In genomic region chr20:2237059-2237458, GRCh38 we compare ENCODE assay signal across 10 cellular contexts. TPM values are rescaled to one million over a fixed set of nuclear protein-coding genes. Genes with fewer than 3 reads are reported as not detected.
DNase-seq lines count a peak whose midpoint lies in the region; ATAC-seq and TF ChIP-seq lines count a peak whose summit lies in the region.
"Had no signal": no experiment of that assay in that cellular context is flagged by ENCODE, and none has a peak within 500 bp of the region (broad histone marks: within the 10 kb centered on the region; RNA-seq: fewer than 3 reads in every experiment).

No MANE protein-coding gene starts in this region.

- H3K27ac ChIP-seq in stomach, result no peak overlapping the region

- H3K4me3 ChIP-seq in stomach, result no peak overlapping the region
- H3K4me3 ChIP-seq in HAP-1, result no peak overlapping the region

- H3K36me3 ChIP-seq in stomach, result no peaks in the 10 kb centered on the region
- H3K36me3 ChIP-seq in HAP-1 (replicated peaks), result no peaks in the 10 kb centered on the region

- H3K4me1 ChIP-seq in stomach (no peaks in the 10 kb centered on the region), HAP-1 (no peaks in the 10 kb centered on the region)

- H3K36me3 Mint-ChIP-seq in stimulated activated naive B cell treated with anti-CD40 and anti-IgM and Interleukin-4, amounts not matched to agents 10 μg/mL and 1 μg/mL and 100 μg/mL, for 72 hours, result no peaks in the 10 kb centered on the region

- ATAC-seq in stimulated activated naive B cell treated with anti-CD40 and anti-IgM and Interleukin-4, amounts not matched to agents 10 μg/mL and 1 μg/mL and 100 μg/mL, for 72 hours (replicated peaks), result no peak

- WGBS in stomach, 5 donors, result 54 to 75% (median 68%) methylated on average over 10 to 11 of the region's 11 CpGs

- TF ChIP-seq CTCF in stomach (IDR thresholded peaks at IDR 0.05), result no peak

- no peaks in the 10 kb centered on the region for H3K9me3 ChIP-seq in stomach
- H3K9me3 ChIP-seq in HAP-1, result no peaks in the 10 kb centered on the region

- H3K27ac Mint-ChIP-seq in stimulated activated naive B cell treated with anti-CD40 and anti-IgM and Interleukin-4, amounts not matched to agents 10 μg/mL and 1 μg/mL and 100 μg/mL, for 72 hours, result no peak overlapping the region

- TF ChIP-seq EP300 in stomach (IDR thresholded peaks at IDR 0.05), result no peak

- H3K9me3 Mint-ChIP-seq in stimulated activated naive B cell treated with anti-CD40 and anti-IgM and Interleukin-4, amounts not matched to agents 10 μg/mL and 1 μg/mL and 100 μg/mL, for 72 hours, result no peaks in the 10 kb centered on the region

- H3K4me3 Mint-ChIP-seq in stimulated activated naive B cell treated with anti-CD40 and anti-IgM and Interleukin-4, amounts not matched to agents 10 μg/mL and 1 μg/mL and 100 μg/mL, for 72 hours, result no peak overlapping the region

- TF ChIP-seq POLR2A in stomach (IDR thresholded peaks at IDR 0.05), result no peak

- H3K27me3 ChIP-seq in stomach, result no peaks in the 10 kb centered on the region
- peaks cover 5% of the 10 kb centered on the region; the same call in 1 of the 2 replicates for H3K27me3 ChIP-seq in HAP-1 (ENCODE audit: low read depth)

- peak; percentile 99 for DNase-seq in HS-5 (ENCODE audit: low read depth)
- DNase-seq in amniotic epithelial cell (ENCODE audit: low read depth), result peak; percentile 54
- DNase-seq in hypothalamus (lab: John Stamatoyannopoulos, UW), result peak in 29 of 51 donors; percentile 3 to 69 (median 26)
- DNase-seq in stomach, result peak; percentile 43
- no peak for DNase-seq in HAP-1 (ENCODE audit: low spot score in 2 of 2)
- no peak for DNase-seq in central memory CD4-positive, alpha-beta T cell
- no peak for DNase-seq in COLO829 (ENCODE audit: low spot score)
- DNase-seq in stimulated activated naive B cell treated with anti-CD40 and anti-IgM and Interleukin-4, amounts not matched to agents 10 μg/mL and 1 μg/mL and 100 μg/mL, for 72 hours, result no peak
- DNase-seq: effector CD4-positive, alpha-beta T cell; SHP77 treated with DMSO at 0.1 percent for 48 hours had no signal

- in situ Hi-C loops in HAP-1 (cut with MboI; ENCODE audit: low sequenced_read_pairs), result no loop called here

- peaks cover 9 to 14% of the 10 kb centered on the region in 2 donors for H3K27me3 Mint-ChIP-seq in stimulated activated naive B cell treated with anti-CD40 and anti-IgM and Interleukin-4, amounts not matched to agents 10 μg/mL and 1 μg/mL and 100 μg/mL, for 72 hours

- peaks cover 5 to 12% of the 10 kb centered on the region in 2 donors for H3K4me1 Mint-ChIP-seq in stimulated activated naive B cell treated with anti-CD40 and anti-IgM and Interleukin-4, amounts not matched to agents 10 μg/mL and 1 μg/mL and 100 μg/mL, for 72 hours

- intact Hi-C loops in stomach (cut with DNase I; ENCODE audit: low total_unique reads), result no loop called here

RNA-seq across cellular contexts. Expression of gene TGM3, which starts 58.7 kb away (rescaled TPM):
- not detected for total RNA-seq in stomach
- polyA plus RNA-seq in stomach, result 100 to 1,000 TPM in 1 of 3 donors, 1 to 10 TPM in 1, under 1 TPM in 1; 0.62 to 173 (median 3.4) TPM

Comparison
In these comparisons a context has a peak if more than half of its experiments do, and no peak if none do; other contexts are left out.
1. DNase-seq: peak in HS-5 (single experiment), amniotic epithelial cell (single experiment), hypothalamus (29 of 51) and stomach (single experiment); none in HAP-1 (0 of 2), central memory CD4-positive, alpha-beta T cell (single experiment), COLO829 (single experiment) and stimulated activated naive B cell treated with anti-CD40 and anti-IgM and Interleukin-4, amounts not matched to agents 10 μg/mL and 1 μg/mL and 100 μg/mL, for 72 hours (single experiment).